12 cellular contexts compared by ENCODE assay signal in genomic region chr2:95063401-95063958, GRCh38. TPM values are rescaled to one million over a fixed set of nuclear protein-coding genes. Genes with fewer than 3 reads are reported as not detected.
DNase-seq lines count a peak whose midpoint lies in the region; ATAC-seq lines count a peak whose summit lies in the region.
"Had no signal": no experiment of that assay in that cellular context is flagged by ENCODE, and none has a peak within 500 bp of the region (broad histone marks: within the 10 kb centered on the region; RNA-seq: fewer than 3 reads in every experiment).

No MANE protein-coding gene starts in this region.

- H3K27ac ChIP-seq in neuronal stem cell (replicated peaks; ENCODE audit: low read length) (no peak overlapping the region), GM23248 (no peak overlapping the region)

- no peak overlapping the region for H3K14ac ChIP-seq in neuronal stem cell (ENCODE audit: low read length)

- no peak overlapping the region for H3K4ac ChIP-seq in neuronal stem cell (ENCODE audit: low read length)

- WGBS in neuronal stem cell (ENCODE audit: extremely low coverage in 2 of 2, insufficient read length in 2 of 2, insufficient replicate concordance in 1 of 2), 2 donors, result no CpG with 5 or more reads among the region's 9 CpGs
- WGBS in GM23248 (ENCODE audit: low coverage in 1 of 2, low lambda C conversion rate in 2 of 2, missing lambda C conversion rate in 2 of 2), 2 experiments, result 42 to 44% methylated on average over 9 of the region's 9 CpGs

- H4K91ac ChIP-seq in neuronal stem cell (ENCODE audit: low read depth, low read length, poor library complexity), result no peak overlapping the region

- peak overlapping the region; percentile 30 for H3K9ac ChIP-seq in neuronal stem cell (ENCODE audit: low read depth, low read length, poor library complexity)
- H3K9ac ChIP-seq in GM23248, result no peak overlapping the region

- no peak overlapping the region for H3K23ac ChIP-seq in neuronal stem cell (ENCODE audit: low read depth, low read length, poor library complexity)

- H2BK120ac ChIP-seq in neuronal stem cell (ENCODE audit: low read depth, low read length), result no peak overlapping the region

- H3K4me3 Mint-ChIP-seq in activated CD4-positive, alpha-beta T cell treated with anti-CD3 and anti-CD28 coated beads, Interleukin-2, amount 10 ng/mL, durations not matched to agents 24 days and 14 days, result no peak overlapping the region

- no peaks in the 10 kb centered on the region for H3K27me3 Mint-ChIP-seq in activated CD4-positive, alpha-beta T cell treated with anti-CD3 and anti-CD28 coated beads, Interleukin-2, amount 10 ng/mL, durations not matched to agents 24 days and 14 days

- intact Hi-C loops in activated CD4-positive, alpha-beta T cell treated with anti-CD3 and anti-CD28 coated beads, Interleukin-2, amount 10 ng/mL, durations not matched to agents 24 days and 14 days (cut with micrococcal nuclease), result no loop called here

- ATAC-seq in GM21723 (IDR thresholded peaks at IDR 0.05; ENCODE audit: unreplicated experiment) (peak; percentile 26), HG03565 (IDR thresholded peaks at IDR 0.05; ENCODE audit: unreplicated experiment) (peak; percentile 18)
- ATAC-seq: K562 had no signal

- H3K27ac Mint-ChIP-seq in activated CD4-positive, alpha-beta T cell treated with anti-CD3 and anti-CD28 coated beads, Interleukin-2, amount 10 ng/mL, durations not matched to agents 24 days and 14 days, result peak overlapping the region; percentile 20

- H3K79me1 ChIP-seq in neuronal stem cell (ENCODE audit: low read depth, low read length), result no peaks in the 10 kb centered on the region

- H3K4me1 ChIP-seq in neuronal stem cell (ENCODE audit: control insufficient read depth in 2 of 2, insufficient read depth in 1 of 2, low read depth in 1 of 2, low read length in 2 of 2) (peaks cover 1 to 7% of the 10 kb centered on the region in 2 donors), GM23248 (ENCODE audit: insufficient read depth) (no peaks in the 10 kb centered on the region)

- no peak for DNase-seq in activated CD4-positive, alpha-beta T cell treated with anti-CD3 and anti-CD28 coated beads, Interleukin-2, amount 10 ng/mL, durations not matched to agents 24 days and 14 days
- no peak for DNase-seq in activated CD4-positive, alpha-beta T cell treated with anti-CD3 and anti-CD28 coated beads, Interleukin-2, amount 50 U/mL, for 1 hour
- DNase-seq in neuronal stem cell (ENCODE audit: low spot score), result no peak
- DNase-seq in GM23248, result no peak
- DNase-seq in DMS79 (lab: John Stamatoyannopoulos, UW), result no peak
- DNase-seq in NCI-H1092 (lab: John Stamatoyannopoulos, UW), result no peak

- no peaks in the 10 kb centered on the region for H4K20me1 ChIP-seq in GM23248 (ENCODE audit: insufficient read depth)

- in situ Hi-C loops in GM23248 (cut with MboI), result no loop called here

- no peak overlapping the region for H3K18ac ChIP-seq in neuronal stem cell (ENCODE audit: low read length)

- H3K36me3 Mint-ChIP-seq in activated CD4-positive, alpha-beta T cell treated with anti-CD3 and anti-CD28 coated beads, Interleukin-2, amount 10 ng/mL, durations not matched to agents 24 days and 14 days (ENCODE audit: low read depth), result peaks cover 5% of the 10 kb centered on the region

- H3K9me3 ChIP-seq in neuronal stem cell (replicated peaks in 1 of 2; ENCODE audit: control insufficient read depth in 2 of 2, insufficient read depth in 1 of 2, low read depth in 1 of 2, low read length in 2 of 2) (no peaks in the 10 kb centered on the region), GM23248 (ENCODE audit: low read depth) (no peaks in the 10 kb centered on the region)

- H2BK15ac ChIP-seq in neuronal stem cell (ENCODE audit: low read length), result peak overlapping the region; percentile 70

- H3K27me3 ChIP-seq in neuronal stem cell (ENCODE audit: control insufficient read depth in 3 of 3, insufficient read depth in 3 of 3, low read depth in 1 of 3, low read length in 3 of 3) (peaks cover 0 to 14% (median 0%) of the 10 kb centered on the region in 3 experiments), GM23248 (replicated peaks; ENCODE audit: insufficient read depth) (peaks cover 52% of the 10 kb centered on the region)

- no peak overlapping the region for H2BK12ac ChIP-seq in neuronal stem cell (ENCODE audit: low read length)

- no peak overlapping the region for H2AFZ ChIP-seq in neuronal stem cell (ENCODE audit: low read length)
- no peak overlapping the region for H2AFZ ChIP-seq in GM23248

- no peaks in the 10 kb centered on the region for H3K9me2 ChIP-seq in GM23248 (ENCODE audit: insufficient read depth)

- no peak overlapping the region for H2AK5ac ChIP-seq in neuronal stem cell (ENCODE audit: low read depth, low read length)

- H3K4me2 ChIP-seq in neuronal stem cell (ENCODE audit: insufficient read depth, low read length, poor library complexity, severe bottlenecking), result no peak overlapping the region
- no peak overlapping the region for H3K4me2 ChIP-seq in GM23248 (ENCODE audit: unreplicated experiment)

- no peaks in the 10 kb centered on the region for H3K79me2 ChIP-seq in GM23248 (ENCODE audit: insufficient read depth)

- no peaks in the 10 kb centered on the region for H3K9me3 Mint-ChIP-seq in activated CD4-positive, alpha-beta T cell treated with anti-CD3 and anti-CD28 coated beads, Interleukin-2, amount 10 ng/mL, durations not matched to agents 24 days and 14 days

- H4K8ac ChIP-seq in neuronal stem cell (ENCODE audit: low read depth, low read length), result no peak overlapping the region

- H3K4me3 ChIP-seq in neuronal stem cell (ENCODE audit: low read length in 2 of 2), result no peak overlapping the region
- H3K4me3 ChIP-seq in GM23248, result no peak overlapping the region
- H3K4me3 ChIP-seq: K562 had no signal

- H3K36me3 ChIP-seq in neuronal stem cell (replicated peaks in 1 of 2; ENCODE audit: control insufficient read depth in 2 of 2, insufficient read depth in 2 of 2, low read length in 2 of 2) (no peaks in the 10 kb centered on the region), GM23248 (ENCODE audit: low read depth) (no peaks in the 10 kb centered on the region)

- H3K4me1 Mint-ChIP-seq in activated CD4-positive, alpha-beta T cell treated with anti-CD3 and anti-CD28 coated beads, Interleukin-2, amount 10 ng/mL, durations not matched to agents 24 days and 14 days, result peaks cover 36% of the 10 kb centered on the region

- no peak overlapping the region for H2BK5ac ChIP-seq in neuronal stem cell (ENCODE audit: low read length)

- H3F3A ChIP-seq in GM23248 (ENCODE audit: insufficient read depth), result no peaks in the 10 kb centered on the region

RNA-seq across cellular contexts. Expression of gene MAL, which starts 38.0 kb away (rescaled TPM):
- 166 and 167 TPM in 2 replicates for total RNA-seq in activated CD4-positive, alpha-beta T cell treated with anti-CD3 and anti-CD28 coated beads, Interleukin-2, amount 10 ng/mL, durations not matched to agents 24 days and 14 days
- 0.18 TPM for polyA plus RNA-seq in neuronal stem cell (2013, experiment 1 of 2)
- 0.19 TPM for polyA plus RNA-seq in neuronal stem cell (2013, experiment 2 of 2)
- total RNA-seq in GM23248 (2014; rRNA removed; shearing (Covaris generic)), result not detected in 2 replicates
- polyA plus RNA-seq in GM23248 (2016; fragmentation: Nextera tagmentation; extraction: Ambion mirVana), result not detected in 2 replicates
- total RNA-seq: A172, H1, K562, NCI-H460 had no signal
- polyA plus RNA-seq: H1, K562 had no signal

RNA-seq across cellular contexts. Expression of gene MRPS5, which starts 58.1 kb away (rescaled TPM):
- 97.4 and 103 TPM in 2 replicates for total RNA-seq in activated CD4-positive, alpha-beta T cell treated with anti-CD3 and anti-CD28 coated beads, Interleukin-2, amount 10 ng/mL, durations not matched to agents 24 days and 14 days
- polyA plus RNA-seq in neuronal stem cell (2013, experiment 1 of 2), result 67.1 TPM
- polyA plus RNA-seq in neuronal stem cell (2013, experiment 2 of 2), result 65.8 TPM
- total RNA-seq in GM23248 (2014; rRNA removed; shearing (Covaris generic)), result 26.1 and 34.3 TPM in 2 replicates
- polyA plus RNA-seq in GM23248 (2016; fragmentation: Nextera tagmentation; extraction: Ambion mirVana), result 38.1 and 38.4 TPM in 2 replicates

Comparison
In these comparisons a context has a peak if more than half of its experiments do, and no peak if none do; other contexts are left out.
1. RNA of gene MAL, which starts 38.0 kb away (total RNA-seq): 166 to 167 TPM in activated CD4-positive, alpha-beta T cell treated with anti-CD3 and anti-CD28 coated beads, Interleukin-2, amount 10 ng/mL, durations not matched to agents 24 days and 14 days; not detected in GM23248; every median in the first group is over 100 times any median in the second.